ENCODE assay signal across 7 cellular contexts in genomic region chr7:128387663-128388485, GRCh38. TPM values are rescaled to one million over a fixed set of nuclear protein-coding genes. Genes with fewer than 3 reads are reported as not detected.
DNase-seq lines count a peak whose midpoint lies in the region; ATAC-seq and TF ChIP-seq lines count a peak whose summit lies in the region.

No MANE protein-coding gene starts in this region.

- WGBS in liver, result 12% methylated on average over 17 of the region's 17 CpGs

- peak; percentile 94 for TF ChIP-seq CTCF in GM12873 (IDR thresholded peaks at IDR 0.05; ENCODE audit: insufficient read depth, low read depth, low read length, missing control alignments)
- peak; percentile 91 for TF ChIP-seq CTCF in choroid plexus epithelial cell (conservative IDR thresholded peaks at IDR 0.05; ENCODE audit: low read depth, low read length)
- peak; percentile 81 for TF ChIP-seq CTCF in liver (IDR thresholded peaks at IDR 0.05; ENCODE audit: low read depth, low read length, missing input control)

- H3K4me1 ChIP-seq in liver (ENCODE audit: control insufficient read depth in 4 of 4, insufficient read depth in 4 of 4, low read length in 3 of 4), result no peaks in the 10 kb centered on the region

- no peaks in the 10 kb centered on the region for H3K9me3 ChIP-seq in liver (ENCODE audit: control insufficient read depth in 4 of 4, low read length in 3 of 4)

- no peak overlapping the region for H3K9ac ChIP-seq in liver (ENCODE audit: low read depth in 1 of 2, low read length in 2 of 2)

- no peaks in the 10 kb centered on the region for H3K36me3 ChIP-seq in liver (ENCODE audit: control insufficient read depth in 4 of 4, insufficient read depth in 3 of 4, low read depth in 1 of 4, low read length in 3 of 4)

- peak; percentile 73 for ATAC-seq in HG02870 (IDR thresholded peaks at IDR 0.05; ENCODE audit: unreplicated experiment)

- TF ChIP-seq RAD21 in liver (IDR thresholded peaks at IDR 0.05), result peak; percentile 76 to 86

- DNase-seq in NCI-H2171 (lab: John Stamatoyannopoulos, UW), result peak; percentile 41
- DNase-seq in activated CD4-positive, alpha-beta T cell treated with anti-CD3 and anti-CD28 coated beads for 24 hours (ENCODE audit: low read depth in 2 of 2), result peak; percentile 66 to 70
- DNase-seq in choroid plexus epithelial cell (ENCODE audit: low read depth), result peak; percentile 79
- peak; percentile 45 to 47 (median 46) for DNase-seq in stimulated activated CD4-positive, alpha-beta T cell treated with anti-CD3 and anti-CD28 coated beads, TNF-alpha, amount 100 ng/mL, for 4 hours (ENCODE audit: low read depth in 3 of 3)

- H3K27ac ChIP-seq in liver (ENCODE audit: low read depth in 1 of 2, low read length in 2 of 2), result no peak overlapping the region

- no peaks in the 10 kb centered on the region for H3K27me3 ChIP-seq in liver (ENCODE audit: control insufficient read depth in 4 of 4, insufficient read depth in 4 of 4, low read length in 3 of 4)

- H3K4me3 ChIP-seq in choroid plexus epithelial cell (ENCODE audit: low read depth, low read length), result no peak overlapping the region
- H3K4me3 ChIP-seq in liver (ENCODE audit: low read depth in 1 of 3, low read length in 3 of 3), result no peak overlapping the region

TF ChIP-seq in liver, 16 proteins besides CTCF, POLR2A, EP300 and RAD21:
- TF ChIP-seq MAX (IDR thresholded peaks at IDR 0.05), result no peak
- TF ChIP-seq HNF4A (conservative IDR thresholded peaks at IDR 0.05), result no peak
- TF ChIP-seq EGR1 (IDR thresholded peaks at IDR 0.05; ENCODE audit: low read depth in 2 of 2), result no peak
- TF ChIP-seq, protein P1, sequence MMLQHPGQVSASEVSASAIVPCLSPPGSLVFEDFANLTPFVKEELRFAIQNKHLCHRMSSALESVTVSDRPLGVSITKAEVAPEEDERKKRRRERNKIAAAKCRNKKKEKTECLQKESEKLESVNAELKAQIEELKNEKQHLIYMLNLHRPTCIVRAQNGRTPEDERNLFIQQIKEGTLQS (IDR thresholded peaks at IDR 0.05), result no peak
- TF ChIP-seq FOXA2 (IDR thresholded peaks at IDR 0.05), result no peak
- no peak for TF ChIP-seq NR2F2 (IDR thresholded peaks at IDR 0.05)
TF ChIP-seq in liver: peak in this region for 0.

RNA-seq across cellular contexts. Expression of gene IMPDH1, which starts 21.9 kb away (rescaled TPM):
- total RNA-seq in liver, result 10 to 100 TPM in 1 of 2 donors, 1 to 10 TPM in 1; 5.0 to 11.1 TPM
- 1 to 10 TPM; 2.4 to 5.4 TPM for polyA plus RNA-seq in liver

RNA-seq across cellular contexts. Expression of gene PRRT4, which starts 26.4 kb away (rescaled TPM):
- under 1 TPM in 1 of 2 donors, not detected in 1; 0.14 TPM for total RNA-seq in liver
- polyA plus RNA-seq in liver, result under 1 TPM in 1 of 2 donors, not detected in 1; 0.13 TPM

RNA-seq across cellular contexts. Expression of gene RBM28, which starts 44.2 kb away (rescaled TPM):
- 10 to 100 TPM in 1 of 2 donors, 1 to 10 TPM in 1; 3.6 to 16.1 TPM for total RNA-seq in liver
- 10 to 100 TPM in 1 of 2 donors, 1 to 10 TPM in 1; 9.1 to 14.4 TPM for polyA plus RNA-seq in liver
